1 cellular context compared by ENCODE assay signal in the genomic region with DNA sequence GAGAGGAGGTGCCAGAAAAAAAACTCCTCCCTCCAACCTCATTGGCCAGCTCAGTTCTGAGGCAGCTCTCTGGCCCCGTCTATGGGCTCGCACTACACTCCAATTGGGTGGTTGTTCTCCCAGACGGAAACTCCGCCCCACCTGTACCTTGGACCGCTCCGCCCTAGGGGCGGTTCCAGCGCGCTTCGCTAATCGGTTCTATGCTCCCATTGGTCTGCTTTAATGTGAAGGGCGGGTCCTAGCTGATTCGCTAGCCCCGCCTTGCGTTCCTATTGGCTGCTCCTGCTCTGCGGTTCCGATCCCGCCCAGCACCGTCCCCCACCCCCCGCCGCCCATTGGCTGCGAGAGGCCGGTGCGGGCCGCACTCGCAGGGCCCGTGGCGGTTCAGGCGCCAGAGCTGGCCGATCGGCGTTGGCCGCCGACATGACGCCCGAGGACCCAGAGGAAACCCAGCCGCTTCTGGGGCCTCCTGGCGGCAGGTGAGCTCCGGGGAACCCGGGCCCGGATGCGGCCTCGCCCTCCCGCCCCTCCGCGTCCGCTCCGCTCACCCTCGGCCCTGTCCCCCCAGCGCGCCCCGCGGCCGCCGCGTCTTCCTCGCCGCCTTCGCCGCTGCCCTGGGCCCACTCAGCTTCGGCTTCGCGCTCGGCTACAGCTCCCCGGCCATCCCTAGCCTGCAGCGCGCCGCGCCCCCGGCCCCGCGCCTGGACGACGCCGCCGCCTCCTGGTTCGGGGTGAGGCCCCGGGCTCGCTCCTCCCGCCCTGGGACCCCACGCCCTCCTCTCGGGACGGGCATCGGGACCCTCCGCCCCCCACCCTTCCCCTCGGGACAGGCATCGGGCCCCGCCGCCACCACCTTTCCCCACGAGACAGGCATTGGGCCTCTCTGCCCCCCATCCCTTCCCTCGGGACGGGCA.
TF ChIP-seq lines count a peak whose summit lies in the region.

A gene with protein sequence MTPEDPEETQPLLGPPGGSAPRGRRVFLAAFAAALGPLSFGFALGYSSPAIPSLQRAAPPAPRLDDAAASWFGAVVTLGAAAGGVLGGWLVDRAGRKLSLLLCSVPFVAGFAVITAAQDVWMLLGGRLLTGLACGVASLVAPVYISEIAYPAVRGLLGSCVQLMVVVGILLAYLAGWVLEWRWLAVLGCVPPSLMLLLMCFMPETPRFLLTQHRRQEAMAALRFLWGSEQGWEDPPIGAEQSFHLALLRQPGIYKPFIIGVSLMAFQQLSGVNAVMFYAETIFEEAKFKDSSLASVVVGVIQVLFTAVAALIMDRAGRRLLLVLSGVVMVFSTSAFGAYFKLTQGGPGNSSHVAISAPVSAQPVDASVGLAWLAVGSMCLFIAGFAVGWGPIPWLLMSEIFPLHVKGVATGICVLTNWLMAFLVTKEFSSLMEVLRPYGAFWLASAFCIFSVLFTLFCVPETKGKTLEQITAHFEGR (plus strand): TSS at position 362 of the 914 bp plus-strand sequence. CDS start 62 bp downstream, at position 424.

TF ChIP-seq in GM23338, 12 proteins besides CTCF, POLR2A, EP300 and RAD21:
- TF ChIP-seq, protein P1, sequence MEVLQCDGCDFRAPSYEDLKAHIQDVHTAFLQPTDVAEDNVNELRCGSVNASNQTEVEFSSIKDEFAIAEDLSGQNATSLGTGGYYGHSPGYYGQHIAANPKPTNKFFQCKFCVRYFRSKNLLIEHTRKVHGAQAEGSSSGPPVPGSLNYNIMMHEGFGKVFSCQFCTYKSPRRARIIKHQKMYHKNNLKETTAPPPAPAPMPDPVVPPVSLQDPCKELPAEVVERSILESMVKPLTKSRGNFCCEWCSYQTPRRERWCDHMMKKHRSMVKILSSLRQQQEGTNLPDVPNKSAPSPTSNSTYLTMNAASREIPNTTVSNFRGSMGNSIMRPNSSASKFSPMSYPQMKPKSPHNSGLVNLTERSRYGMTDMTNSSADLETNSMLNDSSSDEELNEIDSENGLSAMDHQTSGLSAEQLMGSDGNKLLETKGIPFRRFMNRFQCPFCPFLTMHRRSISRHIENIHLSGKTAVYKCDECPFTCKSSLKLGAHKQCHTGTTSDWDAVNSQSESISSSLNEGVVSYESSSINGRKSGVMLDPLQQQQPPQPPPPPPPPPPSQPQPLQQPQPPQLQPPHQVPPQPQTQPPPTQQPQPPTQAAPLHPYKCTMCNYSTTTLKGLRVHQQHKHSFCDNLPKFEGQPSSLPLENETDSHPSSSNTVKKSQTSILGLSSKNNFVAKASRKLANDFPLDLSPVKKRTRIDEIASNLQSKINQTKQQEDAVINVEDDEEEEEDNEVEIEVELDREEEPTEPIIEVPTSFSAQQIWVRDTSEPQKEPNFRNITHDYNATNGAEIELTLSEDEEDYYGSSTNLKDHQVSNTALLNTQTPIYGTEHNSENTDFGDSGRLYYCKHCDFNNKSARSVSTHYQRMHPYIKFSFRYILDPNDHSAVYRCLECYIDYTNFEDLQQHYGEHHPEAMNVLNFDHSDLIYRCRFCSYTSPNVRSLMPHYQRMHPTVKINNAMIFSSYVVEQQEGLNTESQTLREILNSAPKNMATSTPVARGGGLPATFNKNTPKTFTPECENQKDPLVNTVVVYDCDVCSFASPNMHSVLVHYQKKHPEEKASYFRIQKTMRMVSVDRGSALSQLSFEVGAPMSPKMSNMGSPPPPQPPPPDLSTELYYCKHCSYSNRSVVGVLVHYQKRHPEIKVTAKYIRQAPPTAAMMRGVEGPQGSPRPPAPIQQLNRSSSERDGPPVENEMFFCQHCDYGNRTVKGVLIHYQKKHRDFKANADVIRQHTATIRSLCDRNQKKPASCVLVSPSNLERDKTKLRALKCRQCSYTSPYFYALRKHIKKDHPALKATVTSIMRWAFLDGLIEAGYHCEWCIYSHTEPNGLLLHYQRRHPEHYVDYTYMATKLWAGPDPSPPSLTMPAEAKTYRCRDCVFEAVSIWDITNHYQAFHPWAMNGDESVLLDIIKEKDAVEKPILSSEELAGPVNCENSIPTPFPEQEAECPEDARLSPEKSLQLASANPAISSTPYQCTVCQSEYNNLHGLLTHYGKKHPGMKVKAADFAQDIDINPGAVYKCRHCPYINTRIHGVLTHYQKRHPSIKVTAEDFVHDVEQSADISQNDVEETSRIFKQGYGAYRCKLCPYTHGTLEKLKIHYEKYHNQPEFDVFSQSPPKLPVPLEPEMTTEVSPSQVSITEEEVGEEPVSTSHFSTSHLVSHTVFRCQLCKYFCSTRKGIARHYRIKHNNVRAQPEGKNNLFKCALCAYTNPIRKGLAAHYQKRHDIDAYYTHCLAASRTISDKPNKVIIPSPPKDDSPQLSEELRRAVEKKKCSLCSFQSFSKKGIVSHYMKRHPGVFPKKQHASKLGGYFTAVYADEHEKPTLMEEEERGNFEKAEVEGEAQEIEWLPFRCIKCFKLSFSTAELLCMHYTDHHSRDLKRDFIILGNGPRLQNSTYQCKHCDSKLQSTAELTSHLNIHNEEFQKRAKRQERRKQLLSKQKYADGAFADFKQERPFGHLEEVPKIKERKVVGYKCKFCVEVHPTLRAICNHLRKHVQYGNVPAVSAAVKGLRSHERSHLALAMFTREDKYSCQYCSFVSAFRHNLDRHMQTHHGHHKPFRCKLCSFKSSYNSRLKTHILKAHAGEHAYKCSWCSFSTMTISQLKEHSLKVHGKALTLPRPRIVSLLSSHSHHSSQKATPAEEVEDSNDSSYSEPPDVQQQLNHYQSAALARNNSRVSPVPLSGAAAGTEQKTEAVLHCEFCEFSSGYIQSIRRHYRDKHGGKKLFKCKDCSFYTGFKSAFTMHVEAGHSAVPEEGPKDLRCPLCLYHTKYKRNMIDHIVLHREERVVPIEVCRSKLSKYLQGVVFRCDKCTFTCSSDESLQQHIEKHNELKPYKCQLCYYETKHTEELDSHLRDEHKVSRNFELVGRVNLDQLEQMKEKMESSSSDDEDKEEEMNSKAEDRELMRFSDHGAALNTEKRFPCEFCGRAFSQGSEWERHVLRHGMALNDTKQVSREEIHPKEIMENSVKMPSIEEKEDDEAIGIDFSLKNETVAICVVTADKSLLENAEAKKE (CRISPR knock-in tag; IDR thresholded peaks at IDR 0.05), result no peak
- no peak for TF ChIP-seq EZH2 (IDR thresholded peaks at IDR 0.05; ENCODE audit: low read depth, unreplicated experiment)
- TF ChIP-seq, protein P2, sequence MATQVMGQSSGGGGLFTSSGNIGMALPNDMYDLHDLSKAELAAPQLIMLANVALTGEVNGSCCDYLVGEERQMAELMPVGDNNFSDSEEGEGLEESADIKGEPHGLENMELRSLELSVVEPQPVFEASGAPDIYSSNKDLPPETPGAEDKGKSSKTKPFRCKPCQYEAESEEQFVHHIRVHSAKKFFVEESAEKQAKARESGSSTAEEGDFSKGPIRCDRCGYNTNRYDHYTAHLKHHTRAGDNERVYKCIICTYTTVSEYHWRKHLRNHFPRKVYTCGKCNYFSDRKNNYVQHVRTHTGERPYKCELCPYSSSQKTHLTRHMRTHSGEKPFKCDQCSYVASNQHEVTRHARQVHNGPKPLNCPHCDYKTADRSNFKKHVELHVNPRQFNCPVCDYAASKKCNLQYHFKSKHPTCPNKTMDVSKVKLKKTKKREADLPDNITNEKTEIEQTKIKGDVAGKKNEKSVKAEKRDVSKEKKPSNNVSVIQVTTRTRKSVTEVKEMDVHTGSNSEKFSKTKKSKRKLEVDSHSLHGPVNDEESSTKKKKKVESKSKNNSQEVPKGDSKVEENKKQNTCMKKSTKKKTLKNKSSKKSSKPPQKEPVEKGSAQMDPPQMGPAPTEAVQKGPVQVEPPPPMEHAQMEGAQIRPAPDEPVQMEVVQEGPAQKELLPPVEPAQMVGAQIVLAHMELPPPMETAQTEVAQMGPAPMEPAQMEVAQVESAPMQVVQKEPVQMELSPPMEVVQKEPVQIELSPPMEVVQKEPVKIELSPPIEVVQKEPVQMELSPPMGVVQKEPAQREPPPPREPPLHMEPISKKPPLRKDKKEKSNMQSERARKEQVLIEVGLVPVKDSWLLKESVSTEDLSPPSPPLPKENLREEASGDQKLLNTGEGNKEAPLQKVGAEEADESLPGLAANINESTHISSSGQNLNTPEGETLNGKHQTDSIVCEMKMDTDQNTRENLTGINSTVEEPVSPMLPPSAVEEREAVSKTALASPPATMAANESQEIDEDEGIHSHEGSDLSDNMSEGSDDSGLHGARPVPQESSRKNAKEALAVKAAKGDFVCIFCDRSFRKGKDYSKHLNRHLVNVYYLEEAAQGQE (IDR thresholded peaks at IDR 0.05; ENCODE audit: unreplicated experiment), result no peak
- TF ChIP-seq STAT1 (IDR thresholded peaks at IDR 0.05; ENCODE audit: unreplicated experiment), result no peak
- no peak for TF ChIP-seq EZH2phosphoT487 (IDR thresholded peaks at IDR 0.05; ENCODE audit: unreplicated experiment)
- peak; percentile 56; the same call in 1 of the 2 replicates for TF ChIP-seq NANOG (IDR thresholded peaks at IDR 0.05; ENCODE audit: borderline replicate concordance)
- peak; percentile 48; the same call in 1 of the 2 replicates for TF ChIP-seq CREB1 (CRISPR knock-in tag; IDR thresholded peaks at IDR 0.05; ENCODE audit: low read depth)
- TF ChIP-seq, protein P3, sequence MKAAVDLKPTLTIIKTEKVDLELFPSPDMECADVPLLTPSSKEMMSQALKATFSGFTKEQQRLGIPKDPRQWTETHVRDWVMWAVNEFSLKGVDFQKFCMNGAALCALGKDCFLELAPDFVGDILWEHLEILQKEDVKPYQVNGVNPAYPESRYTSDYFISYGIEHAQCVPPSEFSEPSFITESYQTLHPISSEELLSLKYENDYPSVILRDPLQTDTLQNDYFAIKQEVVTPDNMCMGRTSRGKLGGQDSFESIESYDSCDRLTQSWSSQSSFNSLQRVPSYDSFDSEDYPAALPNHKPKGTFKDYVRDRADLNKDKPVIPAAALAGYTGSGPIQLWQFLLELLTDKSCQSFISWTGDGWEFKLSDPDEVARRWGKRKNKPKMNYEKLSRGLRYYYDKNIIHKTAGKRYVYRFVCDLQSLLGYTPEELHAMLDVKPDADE (IDR thresholded peaks at IDR 0.05), result no peak
- TF ChIP-seq POLR2AphosphoS5 (IDR thresholded peaks at IDR 0.05; ENCODE audit: low read depth), result peak; percentile 81
- TF ChIP-seq ZNF114 (CRISPR knock-in tag; IDR thresholded peaks at IDR 0.05), result no peak
- no peak for TF ChIP-seq JUNB (IDR thresholded peaks at IDR 0.05; ENCODE audit: unreplicated experiment)
- no peak for TF ChIP-seq ZNF331 (CRISPR knock-in tag; IDR thresholded peaks at IDR 0.05; ENCODE audit: low read depth)
